22 cellular contexts compared by ENCODE assay signal in genomic region chr2:11213090-11213638, GRCh38. TPM values are rescaled to one million over a fixed set of nuclear protein-coding genes. Genes with fewer than 3 reads are reported as not detected.
DNase-seq lines count a peak whose midpoint lies in the region; ATAC-seq, FAIRE-seq and TF ChIP-seq lines count a peak whose summit lies in the region.
"Had no signal": no experiment of that assay in that cellular context is flagged by ENCODE, and none has a peak within 500 bp of the region (broad histone marks: within the 10 kb centered on the region; RNA-seq: fewer than 3 reads in every experiment).

No MANE protein-coding gene starts in this region.

- no peak for TF ChIP-seq POLR2A in H54 (IDR thresholded peaks at IDR 0.05; ENCODE audit: low read depth, low read length)

- peaks cover 4% of the 10 kb centered on the region for H3K4me1 ChIP-seq in astrocyte (ENCODE audit: insufficient read depth, low read length)
- H3K4me1 ChIP-seq: esophagus muscularis mucosa, neural progenitor cell, Peyer's patch, transverse colon had no signal

- peaks cover 13% of the 10 kb centered on the region for H4K20me1 ChIP-seq in astrocyte (ENCODE audit: insufficient read depth, low read length)

- H3K9me3 Mint-ChIP-seq in astrocyte (ENCODE audit: unreplicated experiment) (no peaks in the 10 kb centered on the region), glutamatergic neuron (ENCODE audit: unreplicated experiment) (no peaks in the 10 kb centered on the region)
- H3K9me3 Mint-ChIP-seq: activated naive CD8-positive, alpha-beta T cell treated with anti-CD3 and anti-CD28 coated beads, Interleukin-2, amount 50 U/mL, for 24 hours; neural progenitor cell had no signal

- H3K4me3 ChIP-seq in astrocyte (ENCODE audit: insufficient read depth, low read depth, low read length) (no peak overlapping the region), kidney epithelial cell (ENCODE audit: low read depth, low read length) (no peak overlapping the region)
- H3K4me3 ChIP-seq: esophagus muscularis mucosa, neural progenitor cell, Peyer's patch, transverse colon had no signal

- H3K9ac ChIP-seq in astrocyte (ENCODE audit: low read length), result no peak overlapping the region
- H3K9ac ChIP-seq: neural progenitor cell had no signal

- H3K36me3 Mint-ChIP-seq in astrocyte (ENCODE audit: low read depth, unreplicated experiment), result peaks cover 10% of the 10 kb centered on the region
- no peaks in the 10 kb centered on the region for H3K36me3 Mint-ChIP-seq in glutamatergic neuron (ENCODE audit: unreplicated experiment)

- TF ChIP-seq CTCF in astrocyte (IDR thresholded peaks at IDR 0.05; ENCODE audit: insufficient read depth, low read depth, low read length) (no peak), kidney epithelial cell (IDR thresholded peaks at IDR 0.05; ENCODE audit: insufficient read depth, low read length, poor library complexity, severe bottlenecking) (no peak), glutamatergic neuron (IDR thresholded peaks at IDR 0.05; ENCODE audit: partially characterized antibody, unreplicated experiment) (no peak)

- H3K27me3 Mint-ChIP-seq in astrocyte (ENCODE audit: low read depth, unreplicated experiment) (no peaks in the 10 kb centered on the region), glutamatergic neuron (ENCODE audit: unreplicated experiment) (no peaks in the 10 kb centered on the region)
- H3K27me3 Mint-ChIP-seq: activated naive CD8-positive, alpha-beta T cell treated with anti-CD3 and anti-CD28 coated beads, Interleukin-2, amount 50 U/mL, for 24 hours had no signal

- ATAC-seq in HG03139 (IDR thresholded peaks at IDR 0.05; ENCODE audit: unreplicated experiment), result no peak
- ATAC-seq: activated naive CD8-positive, alpha-beta T cell treated with anti-CD3 and anti-CD28 coated beads, Interleukin-2, amount 50 U/mL, for 24 hours had no signal

- H3K36me3 ChIP-seq in astrocyte (ENCODE audit: insufficient read depth, low read length) (peaks cover 16% of the 10 kb centered on the region), kidney epithelial cell (ENCODE audit: control insufficient read depth, insufficient read depth, low read length) (no peaks in the 10 kb centered on the region)

- H3K27ac Mint-ChIP-seq in astrocyte (ENCODE audit: unreplicated experiment) (no peak overlapping the region), glutamatergic neuron (ENCODE audit: unreplicated experiment) (no peak overlapping the region)
- H3K27ac Mint-ChIP-seq: activated naive CD8-positive, alpha-beta T cell treated with anti-CD3 and anti-CD28 coated beads, Interleukin-2, amount 50 U/mL, for 24 hours; neural progenitor cell had no signal

- FAIRE-seq in H54 (lab: Jason Lieb, UNC) (peak; percentile 83), astrocyte (lab: Jason Lieb, UNC) (no peak)

- no peak overlapping the region for H3K4me3 Mint-ChIP-seq in astrocyte (ENCODE audit: unreplicated experiment)
- no peak overlapping the region for H3K4me3 Mint-ChIP-seq in glutamatergic neuron (ENCODE audit: unreplicated experiment)
- H3K4me3 Mint-ChIP-seq: activated naive CD8-positive, alpha-beta T cell treated with anti-CD3 and anti-CD28 coated beads, Interleukin-2, amount 50 U/mL, for 24 hours; neural progenitor cell had no signal

- no peak overlapping the region for H3K27ac ChIP-seq in astrocyte (ENCODE audit: low read depth, low read length)
- H3K27ac ChIP-seq: esophagus muscularis mucosa, neural progenitor cell, Peyer's patch, transverse colon had no signal

- DNase-seq in AG08395 (ENCODE audit: low spot score) (peak; percentile 5), H54 (ENCODE audit: insufficient read length, low spot score) (no peak), astrocyte (ENCODE audit: low read depth) (peak; percentile 98), kidney epithelial cell (ENCODE audit: low read depth) (peak; percentile 32), glutamatergic neuron (no peak), KG1 (lab: John Stamatoyannopoulos, UW) (no peak), amniotic stem cell (lab: John Stamatoyannopoulos, UW) (no peak)
- DNase-seq: activated naive CD8-positive, alpha-beta T cell treated with anti-CD3 and anti-CD28 coated beads, Interleukin-2, amount 50 U/mL, for 24 hours; DMS79 treated with DMSO at 0.1 percent for 48 hours; effector CD8-positive, alpha-beta T cell; hypothalamus; midbrain; NCI-H1436; NCI-H2171 treated with DMSO at 0.1 percent for 48 hours; Peyer's patch; retina; stimulated activated CD4-positive, alpha-beta T cell treated with anti-CD3 and anti-CD28 coated beads, Interleukin-15, amount 100 ng/mL, for 24 hours; stimulated activated naive CD4-positive, alpha-beta T cell; transverse colon had no signal

- H3K4me1 Mint-ChIP-seq in astrocyte (ENCODE audit: low read depth, unreplicated experiment), result peaks cover 11% of the 10 kb centered on the region
- H3K4me1 Mint-ChIP-seq in glutamatergic neuron (ENCODE audit: low read depth, unreplicated experiment), result no peaks in the 10 kb centered on the region
- H3K4me1 Mint-ChIP-seq: activated naive CD8-positive, alpha-beta T cell treated with anti-CD3 and anti-CD28 coated beads, Interleukin-2, amount 50 U/mL, for 24 hours; neural progenitor cell had no signal

- H3K9me3 ChIP-seq in astrocyte (ENCODE audit: insufficient read depth, low read depth, low read length), result no peaks in the 10 kb centered on the region
- H3K9me3 ChIP-seq: esophagus muscularis mucosa, Peyer's patch, transverse colon had no signal

- H2AFZ ChIP-seq in astrocyte (ENCODE audit: low read depth, low read length), result no peak overlapping the region
- H2AFZ ChIP-seq: neural progenitor cell had no signal

- H3K27me3 ChIP-seq in astrocyte (ENCODE audit: insufficient read depth, low read length) (no peaks in the 10 kb centered on the region), kidney epithelial cell (ENCODE audit: control insufficient read depth, insufficient read depth, low read length) (no peaks in the 10 kb centered on the region)
- H3K27me3 ChIP-seq: esophagus muscularis mucosa, neural progenitor cell, Peyer's patch, transverse colon had no signal

- peak overlapping the region; percentile 30 for H3K4me2 ChIP-seq in astrocyte (ENCODE audit: low read length)
- H3K4me2 ChIP-seq: neural progenitor cell had no signal

- H3K79me2 ChIP-seq in astrocyte (ENCODE audit: insufficient read depth, low read length), result no peaks in the 10 kb centered on the region

RNA-seq across cellular contexts. Expression of gene SLC66A3, which starts 57.9 kb away (rescaled TPM):
- 14.3 and 16.0 TPM in 2 replicates for total RNA-seq in astrocyte
- 14.2 and 18.6 TPM in 2 replicates for total RNA-seq in kidney epithelial cell
- 10.9 TPM for total RNA-seq in glutamatergic neuron (ENCODE audit: unreplicated experiment)

Comparison
In these comparisons a context has a peak if more than half of its experiments do, and no peak if none do; other contexts are left out.
1. DNase-seq: peak in AG08395 (single experiment), astrocyte (single experiment) and kidney epithelial cell (single experiment); none in H54 (single experiment), glutamatergic neuron (single experiment), KG1 (single experiment) and amniotic stem cell (single experiment).